ENCODE assay signal across 27 cellular contexts in genomic region chr15:100690786-100691160, GRCh38.
DNase-seq lines count a peak whose midpoint lies in the region; ATAC-seq, FAIRE-seq and TF ChIP-seq lines count a peak whose summit lies in the region.
"Had no signal": no experiment of that assay in that cellular context is flagged by ENCODE, and none has a peak within 500 bp of the region (broad histone marks: within the 10 kb centered on the region; RNA-seq: fewer than 3 reads in every experiment).

No MANE protein-coding gene starts in this region.

- TF ChIP-seq CTCF in H1 (IDR thresholded peaks at IDR 0.05; ENCODE audit: control extremely low read depth in 1 of 3, insufficient read depth in 1 of 3, low read depth in 1 of 3, low read length in 3 of 3) = no peak
- no peak for TF ChIP-seq CTCF in nephron (IDR thresholded peaks at IDR 0.05; ENCODE audit: unreplicated experiment in 3 of 3)

- H3K4me2 ChIP-seq in H1 (ENCODE audit: insufficient read depth in 1 of 2, low read depth in 2 of 2, low read length in 2 of 2) = no peak overlapping the region
- H3K4me2 ChIP-seq: A549, SK-N-SH had no signal

- no peaks in the 10 kb centered on the region for H3K27me3 ChIP-seq in MG63
- 0 out of 7 replicates have a peak, but pooled peaks cover 0 to 2% (median 0%) of the 10 kb centered on the region in 4 experiments for H3K27me3 ChIP-seq in H1 (replicated peaks in 1 of 4; ENCODE audit: control insufficient read depth in 3 of 4, extremely low read depth in 1 of 4, insufficient read depth in 3 of 4, low read length in 3 of 4)

- no peak overlapping the region for H2BK15ac ChIP-seq in H1 (ENCODE audit: low read length)

- peaks cover 4% of the 10 kb centered on the region for H3K9me3 Mint-ChIP-seq in nephron
- no peaks in the 10 kb centered on the region for H3K9me3 Mint-ChIP-seq in activated CD4-positive, alpha-beta T cell treated with anti-CD3 and anti-CD28 coated beads, Interleukin-2, amount 10 ng/mL, durations not matched to agents 24 days and 14 days
- H3K9me3 Mint-ChIP-seq: CD8-positive, alpha-beta T cell had no signal

- H4K20me1 ChIP-seq in H1 (replicated peaks in 1 of 2; ENCODE audit: control insufficient read depth in 1 of 2, insufficient read depth in 2 of 2, low read length in 2 of 2) = no peaks in the 10 kb centered on the region

- POLR2A ChIA-PET in H1 (lab: Charles Lee; ENCODE audit: partially characterized antibody) = interaction anchor here (0.6 to 0.8 kb wide), 2 partner anchors 23 to 187 kb away, joined by 3 read pairs; no protein-coding TSS in a partner anchor

- H3K9ac ChIP-seq in H1 (replicated peaks in 1 of 4; ENCODE audit: extremely low read depth in 1 of 4, low read depth in 3 of 4, low read length in 3 of 4) = no peak overlapping the region
- H3K9ac ChIP-seq: SK-N-SH had no signal

- no peak for FAIRE-seq in H1 (lab: Jason Lieb, UNC)
- FAIRE-seq: A549, GM12891, GM19239 had no signal

- no peaks in the 10 kb centered on the region for H3K36me3 Mint-ChIP-seq in nephron (ENCODE audit: low read depth)
- H3K36me3 Mint-ChIP-seq in activated CD4-positive, alpha-beta T cell treated with anti-CD3 and anti-CD28 coated beads, Interleukin-2, amount 10 ng/mL, durations not matched to agents 24 days and 14 days (ENCODE audit: low read depth) = no peaks in the 10 kb centered on the region
- H3K36me3 Mint-ChIP-seq: CD8-positive, alpha-beta T cell had no signal

- H3K27ac ChIP-seq in H1 (ENCODE audit: low read depth, low read length) = no peak overlapping the region
- H3K27ac ChIP-seq: A549, C4-2B had no signal

- ATAC-seq in HG03342 (IDR thresholded peaks at IDR 0.05; ENCODE audit: unreplicated experiment) = no peak
- ATAC-seq in GM18517 (IDR thresholded peaks at IDR 0.05; ENCODE audit: unreplicated experiment) = no peak
- ATAC-seq: A549; CD8-positive, alpha-beta T cell; HCT116; PC-3 had no signal

- H3K4ac ChIP-seq in H1 (replicated peaks; ENCODE audit: insufficient read length, low read depth, low read length) = no peak overlapping the region

- peaks cover 6 to 10% (median 8%) of the 10 kb centered on the region in 4 experiments for H3K4me1 ChIP-seq in H1 (replicated peaks in 1 of 4; ENCODE audit: control insufficient read depth in 3 of 4, insufficient read depth in 4 of 4, low read length in 3 of 4)
- H3K4me1 ChIP-seq: Caco-2 had no signal

- intact Hi-C loops in activated CD4-positive, alpha-beta T cell treated with anti-CD3 and anti-CD28 coated beads, Interleukin-2, amount 10 ng/mL, durations not matched to agents 24 days and 14 days (cut with micrococcal nuclease) = no loop called here

- H3K4me1 Mint-ChIP-seq in nephron = peaks cover 33% of the 10 kb centered on the region
- no peaks in the 10 kb centered on the region for H3K4me1 Mint-ChIP-seq in activated CD4-positive, alpha-beta T cell treated with anti-CD3 and anti-CD28 coated beads, Interleukin-2, amount 10 ng/mL, durations not matched to agents 24 days and 14 days
- H3K4me1 Mint-ChIP-seq: B cell had no signal

- H3K27me3 Mint-ChIP-seq in nephron (ENCODE audit: low read depth) = peaks cover 6% of the 10 kb centered on the region
- H3K27me3 Mint-ChIP-seq in activated CD4-positive, alpha-beta T cell treated with anti-CD3 and anti-CD28 coated beads, Interleukin-2, amount 10 ng/mL, durations not matched to agents 24 days and 14 days = peaks cover 8% of the 10 kb centered on the region

- no peak overlapping the region for H3K56ac ChIP-seq in H1 (replicated peaks; ENCODE audit: insufficient read length, low read depth, low read length)

- H3K27ac Mint-ChIP-seq in nephron = peak overlapping the region in 2 of 3 experiments; percentile 34 to 96
- H3K27ac Mint-ChIP-seq in activated CD4-positive, alpha-beta T cell treated with anti-CD3 and anti-CD28 coated beads, Interleukin-2, amount 10 ng/mL, durations not matched to agents 24 days and 14 days = no peak overlapping the region
- H3K27ac Mint-ChIP-seq: B cell; CD8-positive, alpha-beta T cell had no signal

- no peak overlapping the region for H4K5ac ChIP-seq in H1 (ENCODE audit: insufficient read length, low read depth, low read length)

- no peak overlapping the region for H4K91ac ChIP-seq in H1 (replicated peaks; ENCODE audit: insufficient read length, low read length)

- no peak overlapping the region for H2BK120ac ChIP-seq in H1 (replicated peaks; ENCODE audit: low read depth, low read length)

- CTCF ChIA-PET in H1 (lab: Charles Lee; ENCODE audit: partially characterized antibody) = interaction anchor here (0.5 to 1.6 kb wide), 4 partner anchors 19 to 182 kb away, joined by 3 to 6 read pairs (median 4); no protein-coding TSS in a partner anchor

- TF ChIP-seq POLR2A in H1 (IDR thresholded peaks at IDR 0.05; ENCODE audit: control extremely low read depth in 1 of 2, low read depth in 2 of 2, low read length in 2 of 2) = no peak

- no peaks in the 10 kb centered on the region for H3K79me1 ChIP-seq in H1 (ENCODE audit: low read depth, low read length)

- H2BK12ac ChIP-seq in H1 (ENCODE audit: low read depth, low read length) = no peak overlapping the region

- H3K79me2 ChIP-seq in H1 (ENCODE audit: control insufficient read depth in 1 of 2, insufficient read depth in 2 of 2, low read length in 2 of 2) = no peaks in the 10 kb centered on the region

- 0 out of 2 replicates have a peak overlapping the region, but pooled peaks have one; percentile 80 for H2BK20ac ChIP-seq in H1 (ENCODE audit: low read length)

- H3K36me3 ChIP-seq in MG63 (no peaks in the 10 kb centered on the region), H1 (ENCODE audit: control insufficient read depth in 2 of 4, insufficient read depth in 4 of 4, low read length in 3 of 4) (no peaks in the 10 kb centered on the region)

- no peak overlapping the region for H3K18ac ChIP-seq in H1 (ENCODE audit: extremely low read depth, low read length)

- H3K4me3 Mint-ChIP-seq in nephron = no peak overlapping the region
- no peak overlapping the region for H3K4me3 Mint-ChIP-seq in activated CD4-positive, alpha-beta T cell treated with anti-CD3 and anti-CD28 coated beads, Interleukin-2, amount 10 ng/mL, durations not matched to agents 24 days and 14 days
- H3K4me3 Mint-ChIP-seq: B cell; CD8-positive, alpha-beta T cell had no signal

- no peaks in the 10 kb centered on the region for H3K23me2 ChIP-seq in H1 (ENCODE audit: low read depth, low read length)

- no peak overlapping the region for H3K4me3 ChIP-seq in MG63
- no peak overlapping the region for H3K4me3 ChIP-seq in H1 (ENCODE audit: extremely low read depth in 1 of 4, insufficient read depth in 2 of 4, low read depth in 3 of 4, low read length in 4 of 4)
- H3K4me3 ChIP-seq: A549 had no signal

- DNase-seq in DMS79 (lab: John Stamatoyannopoulos, UW) (peak; percentile 49), MG63 (peak; percentile 77), H1 (ENCODE audit: low read depth in 1 of 2, low spot score in 2 of 2) (no peak)
- no peak for DNase-seq in activated CD4-positive, alpha-beta T cell treated with anti-CD3 and anti-CD28 coated beads, Interleukin-2, amount 10 ng/mL, durations not matched to agents 24 days and 14 days
- DNase-seq: Caco-2; CD8-positive, alpha-beta T cell; EL; GF-D8; Karpas-422; MV-4-11; NCI-H1105; NCI-H1436 treated with DMSO at 0.1 percent for 48 hours; NCI-H187 treated with DMSO at 0.1 percent for 48 hours; NCI-H2171 treated with DMSO at 0.1 percent for 48 hours; NCI-H524 treated with DMSO at 0.1 percent for 48 hours; NCI-H774; PC-3; SK-N-SH had no signal

- no peak for TF ChIP-seq EP300 in H1 (IDR thresholded peaks at IDR 0.05; ENCODE audit: borderline replicate concordance in 1 of 2, low read depth in 2 of 2, low read length in 2 of 2)

- H2AFZ ChIP-seq in H1 (ENCODE audit: low read length) = no peak overlapping the region

- no peak for TF ChIP-seq RAD21 in H1 (IDR thresholded peaks at IDR 0.05 in 1 of 2, conservative IDR thresholded peaks at IDR 0.05 in 1 of 2; ENCODE audit: low read depth in 2 of 2, low read length in 2 of 2)

- H3K14ac ChIP-seq in H1 (ENCODE audit: insufficient read length) = no peak overlapping the region

- H2AK5ac ChIP-seq in H1 (ENCODE audit: low read depth, low read length) = no peak overlapping the region

- H2BK5ac ChIP-seq in H1 (ENCODE audit: low read depth, low read length) = no peak overlapping the region

- H3K9me3 ChIP-seq in MG63 (0 out of 2 replicates have a peak, but pooled peaks cover 6% of the 10 kb centered on the region), H1 (ENCODE audit: insufficient read depth in 2 of 2, low read depth in 1 of 2, low read length in 1 of 2) (no peaks in the 10 kb centered on the region)
- H3K9me3 ChIP-seq: Caco-2, SK-N-SH had no signal

- no peak overlapping the region for H4K8ac ChIP-seq in H1 (ENCODE audit: extremely low read depth, insufficient read depth, low read length)

- no peak overlapping the region for H3K23ac ChIP-seq in H1 (ENCODE audit: insufficient read length)

TF ChIP-seq in H1, 55 proteins besides CTCF, POLR2A, EP300 and RAD21:
- TF ChIP-seq SIN3A (conservative IDR thresholded peaks at IDR 0.05 in 1 of 2, IDR thresholded peaks at IDR 0.05 in 1 of 2; ENCODE audit: low read depth in 1 of 2, low read length in 2 of 2) (no peak), YY1 (IDR thresholded peaks at IDR 0.05; ENCODE audit: low read depth, low read length) (no peak), CHD2 (IDR thresholded peaks at IDR 0.05; ENCODE audit: low read length) (no peak), NANOG (IDR thresholded peaks at IDR 0.05; ENCODE audit: insufficient read depth, low read depth, low read length, poor library complexity, severe bottlenecking) (no peak), HDAC2 (IDR thresholded peaks at IDR 0.05; ENCODE audit: borderline replicate concordance in 1 of 2, low read depth in 2 of 2, low read length in 2 of 2) (no peak), TEAD4 (IDR thresholded peaks at IDR 0.05; ENCODE audit: low read depth, low read length) (no peak)

Comparison
In these comparisons a context has a peak if more than half of its experiments do, and no peak if none do; other contexts are left out.
1. DNase-seq: peak in DMS79 (single experiment) and MG63 (single experiment); none in H1 (0 of 2) and activated CD4-positive, alpha-beta T cell treated with anti-CD3 and anti-CD28 coated beads, Interleukin-2, amount 10 ng/mL, durations not matched to agents 24 days and 14 days (single experiment).